Comparison of ENCODE assay signal across 27 cellular contexts in the genomic region with DNA sequence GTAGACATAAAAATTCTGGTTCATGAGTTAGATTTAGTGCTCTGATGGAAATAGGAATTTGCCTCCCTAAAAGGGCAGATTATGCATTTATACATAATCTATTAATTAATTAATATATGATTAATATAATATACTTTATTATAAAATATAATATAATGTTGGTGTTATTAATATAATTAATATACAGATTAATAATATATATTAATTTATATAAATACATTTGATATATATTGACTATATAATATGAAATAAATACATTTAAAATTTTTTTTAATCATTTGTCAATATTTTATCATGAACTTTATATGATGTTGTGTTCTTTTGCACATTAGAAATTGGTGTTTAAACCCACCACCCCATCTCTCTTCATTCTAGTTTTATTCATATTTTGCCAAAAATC.
"Had no signal": no experiment of that assay in that cellular context is flagged by ENCODE, and none has a peak within 500 bp of the region (broad histone marks: within the 10 kb centered on the region; RNA-seq: fewer than 3 reads in every experiment).

No MANE protein-coding gene starts in this region.

- H2AFZ ChIP-seq: neural progenitor cell had no signal

- H3K4me2 ChIP-seq: neural progenitor cell had no signal

- H3K9me3 ChIP-seq: neutrophil, ovary, prostate gland, tibial nerve, vagina had no signal

- H3K36me3 ChIP-seq: left ventricle myocardium inferior, neural progenitor cell, neutrophil, ovary, prostate gland, spleen, tibial nerve, vagina had no signal

- ATAC-seq: natural killer cell; right cardiac atrium; sciatic nerve; stimulated activated memory B cell treated with anti-CD40 and anti-IgM and Interleukin-4, amounts not matched to agents 10 μg/mL and 1 μg/mL and 100 μg/mL, for 72 hours; stimulated activated naive CD8-positive, alpha-beta T cell treated with anti-CD3 and anti-CD28 coated beads, Interleukin-15, amount 100 ng/mL, for 72 hours had no signal

- H3K27me3 ChIP-seq: neural progenitor cell, neutrophil, ovary, spleen, tibial nerve, vagina had no signal

- H3K27ac ChIP-seq: left ventricle myocardium inferior, neural progenitor cell, neutrophil, ovary, prostate gland, skin epidermis, spleen, tibial nerve, vagina had no signal

- H3K4me3 ChIP-seq: left ventricle myocardium inferior, lung, neural progenitor cell, ovary, prostate gland, skin epidermis, spleen, tibial nerve, vagina had no signal

- DNase-seq: hypothalamus; immature natural killer cell; left ventricle myocardium inferior; mesendoderm; naive B cell; natural killer cell; nephron progenitor cell; occipital lobe; ovary; posterior cingulate gyrus; retina; right cardiac atrium; spleen; stimulated activated CD4-positive, alpha-beta T cell treated with anti-CD3 and anti-CD28 coated beads, Interleukin-4, amount 100 ng/mL, for 24 hours; stimulated activated naive CD4-positive, alpha-beta T cell treated with Interleukin-2 at 50 U/mL for 16 hours; stimulated activated naive CD8-positive, alpha-beta T cell treated with anti-CD3 and anti-CD28 coated beads, Interleukin-15, amount 100 ng/mL, for 72 hours; substantia nigra had no signal

- H3K4me1 ChIP-seq: left ventricle myocardium inferior, neural progenitor cell, prostate gland, spleen, tibial nerve, vagina had no signal

- FAIRE-seq: islet of Langerhans had no signal
